ENCODE assay signal across 8 cellular contexts in the genomic region with DNA sequence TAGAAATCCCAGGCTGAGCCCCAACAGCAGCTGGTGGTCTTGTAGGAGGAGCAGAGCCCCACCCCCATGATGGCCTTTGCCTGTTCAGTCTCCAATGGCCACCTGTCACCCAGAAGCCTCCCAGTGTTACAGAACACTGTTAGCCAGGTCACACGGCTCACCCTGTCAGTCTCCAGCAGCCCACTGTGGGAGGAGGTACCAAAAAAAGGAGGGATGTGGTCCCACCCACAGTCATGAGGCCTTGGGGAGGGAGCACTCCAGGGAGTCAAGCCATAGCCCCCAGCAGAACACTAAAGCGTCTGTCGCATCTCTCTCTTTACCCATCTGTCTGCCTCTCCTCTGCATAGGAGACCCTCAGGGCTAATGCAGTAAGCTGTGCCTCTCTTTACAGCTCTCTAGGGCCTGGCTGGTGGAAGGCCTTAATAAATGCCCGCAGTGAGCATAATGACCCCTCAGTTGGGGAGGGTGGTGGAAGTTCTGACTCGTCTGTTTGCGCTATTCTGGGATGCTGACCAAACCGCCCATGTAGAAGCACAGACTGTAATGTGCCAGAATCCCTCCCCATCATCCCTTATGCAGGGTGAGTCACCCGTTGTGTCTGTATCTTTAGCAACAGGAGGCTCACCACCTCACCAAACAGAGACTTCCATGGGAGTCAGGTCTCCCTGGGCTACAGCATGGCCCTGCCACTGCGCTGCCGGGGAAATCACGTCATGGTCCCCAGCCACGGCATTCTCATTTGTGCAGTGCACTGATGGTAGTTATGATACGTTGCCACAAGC. TPM values are rescaled to one million over a fixed set of nuclear protein-coding genes. Genes with fewer than 3 reads are reported as not detected.
DNase-seq lines count a peak whose midpoint lies in the region; ATAC-seq and TF ChIP-seq lines count a peak whose summit lies in the region.

No MANE protein-coding gene starts in this region.

- H2AFZ ChIP-seq in osteoblast (ENCODE audit: low read length): peak overlapping the region; percentile 23

- H3K4me3 ChIP-seq in BJ (ENCODE audit: low read depth, low read length) (no peak overlapping the region), osteoblast (ENCODE audit: insufficient read depth, low read length) (no peak overlapping the region)

- no peaks in the 10 kb centered on the region for H3K36me3 Mint-ChIP-seq in activated naive CD8-positive, alpha-beta T cell treated with anti-CD3 and anti-CD28 coated beads, Interleukin-2, amount 50 U/mL, for 24 hours (ENCODE audit: low read depth)

- peaks cover 56% of the 10 kb centered on the region for H4K20me1 ChIP-seq in osteoblast (ENCODE audit: insufficient read depth, low read length)

- no peaks in the 10 kb centered on the region for H3K4me1 Mint-ChIP-seq in activated naive CD8-positive, alpha-beta T cell treated with anti-CD3 and anti-CD28 coated beads, Interleukin-2, amount 50 U/mL, for 24 hours

- CTCF ChIA-PET in BJ (lab: Yijun Ruan, JAX): interaction anchor here (1.1 kb wide), 1 partner anchor 10 kb away, joined by 3 read pairs; no protein-coding TSS in a partner anchor

- no peaks in the 10 kb centered on the region for H3K9me3 Mint-ChIP-seq in activated naive CD8-positive, alpha-beta T cell treated with anti-CD3 and anti-CD28 coated beads, Interleukin-2, amount 50 U/mL, for 24 hours

- H3K27ac ChIP-seq in foreskin keratinocyte (no peak overlapping the region), osteoblast (ENCODE audit: low read depth, low read length) (peak overlapping the region; percentile 95)

- DNase-seq in BJ (ENCODE audit: low read depth) (peak; percentile 94), RPMI7951 (ENCODE audit: low read depth) (peak; percentile 99), foreskin keratinocyte (peak in 1 of 2 donors; percentile 33), osteoblast (ENCODE audit: insufficient read length, low spot score, missing footprints) (peak; percentile 97), SHP77 (lab: John Stamatoyannopoulos, UW) (no peak)
- no peak for DNase-seq in activated naive CD8-positive, alpha-beta T cell treated with anti-CD3 and anti-CD28 coated beads, Interleukin-2, amount 50 U/mL, for 24 hours

- H3K4me2 ChIP-seq in osteoblast (ENCODE audit: insufficient read depth, low read length): peak overlapping the region; percentile 31

- POLR2A ChIA-PET in BJ (lab: Charles Lee): no interaction called here

- no peak overlapping the region for H3K27ac Mint-ChIP-seq in activated naive CD8-positive, alpha-beta T cell treated with anti-CD3 and anti-CD28 coated beads, Interleukin-2, amount 50 U/mL, for 24 hours

- no peak overlapping the region for H3K4me3 Mint-ChIP-seq in activated naive CD8-positive, alpha-beta T cell treated with anti-CD3 and anti-CD28 coated beads, Interleukin-2, amount 50 U/mL, for 24 hours

- H3K9me3 ChIP-seq in osteoblast (ENCODE audit: low read depth, low read length): no peaks in the 10 kb centered on the region

- peaks cover 5% of the 10 kb centered on the region for H3K36me3 ChIP-seq in BJ (ENCODE audit: control insufficient read depth, insufficient read depth, low read length)
- H3K36me3 ChIP-seq in osteoblast (ENCODE audit: insufficient read depth, low read length): peaks cover 18% of the 10 kb centered on the region

- peak; percentile 36 for ATAC-seq in foreskin keratinocyte
- no peak for ATAC-seq in GM18868 (IDR thresholded peaks at IDR 0.05; ENCODE audit: unreplicated experiment)
- ATAC-seq in HG03159 (IDR thresholded peaks at IDR 0.05; ENCODE audit: unreplicated experiment): no peak
- ATAC-seq in activated naive CD8-positive, alpha-beta T cell treated with anti-CD3 and anti-CD28 coated beads, Interleukin-2, amount 50 U/mL, for 24 hours: no peak

- H3K4me1 ChIP-seq in foreskin keratinocyte: no peaks in the 10 kb centered on the region
- peaks cover 36% of the 10 kb centered on the region for H3K4me1 ChIP-seq in osteoblast (ENCODE audit: insufficient read depth, low read length)

- TF ChIP-seq CTCF in BJ (IDR thresholded peaks at IDR 0.05; ENCODE audit: insufficient read depth, low read depth, low read length): no peak
- TF ChIP-seq CTCF in foreskin keratinocyte (conservative IDR thresholded peaks at IDR 0.05): no peak
- no peak for TF ChIP-seq CTCF in osteoblast (IDR thresholded peaks at IDR 0.05; ENCODE audit: extremely low read depth, low read depth, low read length)

- no peaks in the 10 kb centered on the region for H3K27me3 ChIP-seq in BJ (ENCODE audit: control insufficient read depth, insufficient read depth, low read length)
- peaks cover 2% of the 10 kb centered on the region for H3K27me3 ChIP-seq in foreskin keratinocyte
- H3K27me3 ChIP-seq in osteoblast (ENCODE audit: insufficient read depth, low read length): no peaks in the 10 kb centered on the region

- H3K79me2 ChIP-seq in osteoblast (ENCODE audit: insufficient read depth, low read length): peaks cover 87% of the 10 kb centered on the region

- peaks cover 10% of the 10 kb centered on the region for H3K27me3 Mint-ChIP-seq in activated naive CD8-positive, alpha-beta T cell treated with anti-CD3 and anti-CD28 coated beads, Interleukin-2, amount 50 U/mL, for 24 hours

RNA-seq across cellular contexts. Expression of a gene that starts 14.6 kb away (rescaled TPM):
- 13.2 and 13.9 TPM in 2 replicates for polyA plus RNA-seq in BJ (2011; rRNA removed)
- 10.9 and 11.1 TPM in 2 replicates for polyA minus RNA-seq in BJ (2011; rRNA and poly(A)+ RNA removed)
- 22.6 and 24.6 TPM in 2 replicates for total RNA-seq in RPMI7951 (2014; rRNA removed; shearing (Covaris generic))
- total RNA-seq in foreskin keratinocyte: 0.17 and 0.35 TPM in 2 replicates
- polyA plus RNA-seq in foreskin keratinocyte: 0.23 and 0.43 TPM in 2 replicates
- total RNA-seq in osteoblast: 40.2 and 41.5 TPM in 2 replicates

Comparison
In these comparisons a context has a peak if more than half of its experiments do, and no peak if none do; other contexts are left out.
1. DNase-seq: peak in BJ (single experiment), RPMI7951 (single experiment) and osteoblast (single experiment); none in SHP77 (0 of 2) and activated naive CD8-positive, alpha-beta T cell treated with anti-CD3 and anti-CD28 coated beads, Interleukin-2, amount 50 U/mL, for 24 hours (single experiment).
2. RNA of a gene that starts 14.6 kb away (total RNA-seq): 40.2 to 41.5 TPM in osteoblast and 22.6 to 24.6 TPM in RPMI7951; 0.17 to 0.35 TPM in foreskin keratinocyte; every median in the first group is over 10 times any median in the second.